ENCODE assay signal across 9 cellular contexts in genomic region chr1:226066415-226067077, GRCh38. TPM values are rescaled to one million over a fixed set of nuclear protein-coding genes. Genes with fewer than 3 reads are reported as not detected.
DNase-seq lines count a peak whose midpoint lies in the region; ATAC-seq and TF ChIP-seq lines count a peak whose summit lies in the region.
"Had no signal": no experiment of that assay in that cellular context is flagged by ENCODE, and none has a peak within 500 bp of the region (broad histone marks: within the 10 kb centered on the region; RNA-seq: fewer than 3 reads in every experiment).

No MANE protein-coding gene starts in this region.

- peaks cover 62% of the 10 kb centered on the region for H3K4me1 Mint-ChIP-seq in activated CD4-positive, alpha-beta T cell treated with anti-CD3 and anti-CD28 coated beads for 36 hours
- H3K4me1 Mint-ChIP-seq in endodermal cell: peaks cover 21% of the 10 kb centered on the region
- peaks cover 35% of the 10 kb centered on the region for H3K4me1 Mint-ChIP-seq in osteocyte (ENCODE audit: unreplicated experiment)

- CTCF ChIA-PET in activated CD4-positive, alpha-beta T cell treated with anti-CD3 and anti-CD28 coated beads for 36 hours (lab: Charles Lee): interaction anchor here (0.6 to 1.7 kb wide), 8 partner anchors 10 to 72 kb away, joined by 3 to 11 read pairs (median 5); no protein-coding TSS in a partner anchor

- H3K9me3 Mint-ChIP-seq in activated CD4-positive, alpha-beta T cell treated with anti-CD3 and anti-CD28 coated beads for 36 hours (ENCODE audit: low read depth): peaks cover 2% of the 10 kb centered on the region
- H3K9me3 Mint-ChIP-seq in endodermal cell (no peaks in the 10 kb centered on the region), osteocyte (ENCODE audit: unreplicated experiment) (no peaks in the 10 kb centered on the region)

- intact Hi-C loops in activated CD4-positive, alpha-beta T cell treated with anti-CD3 and anti-CD28 coated beads for 36 hours (cut with DNase I, micrococcal nuclease): loop anchor here in 1 of 2 experiments (10.0 kb wide), 1 partner anchor 668 kb away; the partner anchor contains the start of gene ITPKB
- intact Hi-C loops in uterus (cut with DNase I; ENCODE audit: low total_unique reads): loop anchor here (5.0 kb wide), 1 partner anchor 56 kb away; no protein-coding TSS in a partner anchor

- no peak for DNase-seq in activated CD4-positive, alpha-beta T cell treated with anti-CD3 and anti-CD28 coated beads for 36 hours
- no peak for DNase-seq in activated CD4-positive, alpha-beta T cell treated with anti-CD3 and anti-CD28 coated beads for 4 hours
- DNase-seq in NB4 (ENCODE audit: low read depth): no peak
- peak; percentile 39 for DNase-seq in endodermal cell
- DNase-seq in osteocyte (ENCODE audit: extremely low spot score, unreplicated experiment): peak; percentile 2
- no peak for DNase-seq in OCI-M2 (lab: John Stamatoyannopoulos, UW; ENCODE audit: unreplicated experiment)
- DNase-seq in uterus: no peak
- DNase-seq: upper lobe of left lung had no signal

- H3K27ac ChIP-seq in endodermal cell (ENCODE audit: low read depth, low read length) (no peak overlapping the region), uterus (no peak overlapping the region)

- H3K9me3 ChIP-seq in endodermal cell (ENCODE audit: control insufficient read depth, low read length) (no peaks in the 10 kb centered on the region), uterus (no peaks in the 10 kb centered on the region)
- H3K9me3 ChIP-seq: upper lobe of left lung had no signal

- peak overlapping the region; percentile 13 for H3K27ac Mint-ChIP-seq in activated CD4-positive, alpha-beta T cell treated with anti-CD3 and anti-CD28 coated beads for 36 hours
- H3K27ac Mint-ChIP-seq in endodermal cell: peak overlapping the region; percentile 70
- no peak overlapping the region for H3K27ac Mint-ChIP-seq in osteocyte (ENCODE audit: unreplicated experiment)

- H3K27me3 Mint-ChIP-seq in activated CD4-positive, alpha-beta T cell treated with anti-CD3 and anti-CD28 coated beads for 36 hours: no peaks in the 10 kb centered on the region
- no peaks in the 10 kb centered on the region for H3K27me3 Mint-ChIP-seq in endodermal cell (ENCODE audit: insufficient read depth)
- no peaks in the 10 kb centered on the region for H3K27me3 Mint-ChIP-seq in osteocyte (ENCODE audit: unreplicated experiment)

- WGBS in endodermal cell (ENCODE audit: insufficient coverage in 1 of 2, insufficient read length in 1 of 2), 2 experiments: 80 to 93% methylated on average over 1 to 2 of the region's 4 CpGs

- H3K27me3 ChIP-seq in endodermal cell (ENCODE audit: control insufficient read depth, insufficient read depth, low read length, poor library complexity, severe bottlenecking) (no peaks in the 10 kb centered on the region), uterus (no peaks in the 10 kb centered on the region)
- H3K27me3 ChIP-seq: upper lobe of left lung had no signal

- no peak overlapping the region for H3K9ac ChIP-seq in endodermal cell (ENCODE audit: extremely low read depth, low read length, poor library complexity, severe bottlenecking)

- TF ChIP-seq CTCF in NB4 (IDR thresholded peaks at IDR 0.05; ENCODE audit: low read depth, low read length): no peak
- no peak for TF ChIP-seq CTCF in endodermal cell (conservative IDR thresholded peaks at IDR 0.05)
- TF ChIP-seq CTCF in osteocyte (IDR thresholded peaks at IDR 0.05): no peak
- no peak for TF ChIP-seq CTCF in uterus (IDR thresholded peaks at IDR 0.05)

- TF ChIP-seq POLR2A in NB4 (IDR thresholded peaks at IDR 0.05; ENCODE audit: extremely low read depth, insufficient read length): no peak
- TF ChIP-seq POLR2A in uterus (IDR thresholded peaks at IDR 0.05): no peak

- POLR2A ChIA-PET in activated CD4-positive, alpha-beta T cell treated with anti-CD3 and anti-CD28 coated beads for 36 hours (lab: Charles Lee): interaction anchor here (0.8 to 1.3 kb wide), 3 partner anchors 17 to 54 kb away, joined by 3 to 5 read pairs (median 3); no protein-coding TSS in a partner anchor

- H3K36me3 Mint-ChIP-seq in activated CD4-positive, alpha-beta T cell treated with anti-CD3 and anti-CD28 coated beads for 36 hours (ENCODE audit: low read depth): peaks cover 56% of the 10 kb centered on the region
- H3K36me3 Mint-ChIP-seq in endodermal cell (ENCODE audit: low read depth) (peaks cover 60% of the 10 kb centered on the region), osteocyte (ENCODE audit: unreplicated experiment) (peaks cover 35% of the 10 kb centered on the region)

- H3K36me3 ChIP-seq in endodermal cell (ENCODE audit: control insufficient read depth, insufficient read depth, low read length) (peaks cover 62% of the 10 kb centered on the region), uterus (no peaks in the 10 kb centered on the region)

- peak overlapping the region; percentile 64 for H3K4me3 Mint-ChIP-seq in activated CD4-positive, alpha-beta T cell treated with anti-CD3 and anti-CD28 coated beads for 36 hours
- H3K4me3 Mint-ChIP-seq in endodermal cell: peak overlapping the region; percentile 100
- no peak overlapping the region for H3K4me3 Mint-ChIP-seq in osteocyte (ENCODE audit: unreplicated experiment)

- H3K4me3 ChIP-seq in NB4 (ENCODE audit: low read depth, low read length) (peak overlapping the region; percentile 95), endodermal cell (ENCODE audit: low read length) (peak overlapping the region; percentile 99), uterus (no peak overlapping the region)

- no peak for ATAC-seq in activated CD4-positive, alpha-beta T cell treated with anti-CD3 and anti-CD28 coated beads for 36 hours
- no peak for ATAC-seq in HG02885 (IDR thresholded peaks at IDR 0.05; ENCODE audit: poor library complexity, unreplicated experiment)

- H3K4me1 ChIP-seq in endodermal cell (ENCODE audit: control insufficient read depth, insufficient read depth, low read length) (no peaks in the 10 kb centered on the region), uterus (peaks cover 4 to 11% of the 10 kb centered on the region in 2 donors)

RNA-seq across cellular contexts. Expression of gene H3-3A, which starts 4.0 kb away (rescaled TPM):
- total RNA-seq in activated CD4-positive, alpha-beta T cell treated with anti-CD3 and anti-CD28 coated beads for 36 hours: 100 to 1,000 TPM; 176 to 275 TPM
- total RNA-seq in endodermal cell: 100 to 1,000 TPM; 733 to 829 TPM
- 1,298 TPM for polyA plus RNA-seq in endodermal cell (2013, experiment 1 of 2)
- 1,242 TPM for polyA plus RNA-seq in endodermal cell (2013, experiment 2 of 2)
- total RNA-seq in osteocyte: 505 and 524 TPM in 2 replicates
- 100 to 1,000 TPM; 261 to 572 (median 348) TPM for total RNA-seq in uterus

Comparison
In these comparisons a context has a peak if more than half of its experiments do, and no peak if none do; other contexts are left out.
1. DNase-seq: peak in endodermal cell (single experiment) and osteocyte (single experiment); none in activated CD4-positive, alpha-beta T cell treated with anti-CD3 and anti-CD28 coated beads for 36 hours (single experiment), activated CD4-positive, alpha-beta T cell treated with anti-CD3 and anti-CD28 coated beads for 4 hours (0 of 2), NB4 (single experiment), OCI-M2 (single experiment) and uterus (0 of 2).
2. H3K4me3 ChIP-seq: peak in NB4 (single experiment) and endodermal cell (single experiment); none in uterus (0 of 2).